In genomic region chr16:27549857-27550581, GRCh38 we compare ENCODE assay signal across 8 cellular contexts. TPM values are rescaled to one million over a fixed set of nuclear protein-coding genes. Genes with fewer than 3 reads are reported as not detected.
DNase-seq lines count a peak whose midpoint lies in the region; ATAC-seq and TF ChIP-seq lines count a peak whose summit lies in the region.

GTF3C1 (minus strand) TSS chr16:27549913; CDS start chr16:27549890, 23 bp downstream.
KATNIP (plus strand) TSS chr16:27550144; CDS start chr16:27550171, 27 bp downstream.

- peak within 1 kb of the TSS; percentile 100 for H3K27ac Mint-ChIP-seq in T-helper 17 cell

- H3K4me1 ChIP-seq in uterus: peaks cover 3 to 18% of the 10 kb centered on the region in 2 donors

- no peaks in the 10 kb centered on the region for H3K36me3 ChIP-seq in uterus

- no peaks in the 10 kb centered on the region for H3K9me3 ChIP-seq in T-helper 17 cell (ENCODE audit: control insufficient read depth, low read length, poor library complexity, severe bottlenecking)
- H3K9me3 ChIP-seq in uterus: no peaks in the 10 kb centered on the region

- peak in 1 of 4 experiments; percentile 6 for TF ChIP-seq CTCF in uterus (IDR thresholded peaks at IDR 0.05)

- no peaks in the 10 kb centered on the region for H3K27me3 Mint-ChIP-seq in T-helper 17 cell

- peak; percentile 84 for TF ChIP-seq POLR2A in GM15510 (IDR thresholded peaks at IDR 0.05; ENCODE audit: borderline replicate concordance, extremely low read depth, insufficient read length)
- peak; percentile 76 to 81 for TF ChIP-seq POLR2A in uterus (IDR thresholded peaks at IDR 0.05)

- peak within 1 kb of the TSS; percentile 76 to 83 for H3K27ac ChIP-seq in uterus

- H3K4me3 ChIP-seq in uterus: peak within 1 kb of the TSS; percentile 71 to 74

- ATAC-seq in HG02885 (IDR thresholded peaks at IDR 0.05; ENCODE audit: poor library complexity, unreplicated experiment): peak; percentile 96
- ATAC-seq in T-helper 17 cell: peak; percentile 99
- ATAC-seq in left ventricle myocardium superior: peak; percentile 99

- DNase-seq in NCI-H1694 treated with DMSO at 0.1 percent for 48 hours (lab: John Stamatoyannopoulos, UW): peak; percentile 90
- peak; percentile 100 for DNase-seq in T-helper 17 cell
- peak; percentile 94 to 100 (median 99) for DNase-seq in amygdala (lab: John Stamatoyannopoulos, UW)
- peak; percentile 100 for DNase-seq in left ventricle myocardium superior
- DNase-seq in pulmonary artery endothelial cell (ENCODE audit: low read depth, low spot score): peak; percentile 93
- DNase-seq in uterus: peak; percentile 100

- H3K4me1 Mint-ChIP-seq in T-helper 17 cell: peaks cover 35% of the 10 kb centered on the region

- intact Hi-C loops in left ventricle myocardium superior (cut with micrococcal nuclease): no loop called here
- intact Hi-C loops in uterus (cut with DNase I; ENCODE audit: low total_unique reads): no loop called here

- H3K4me3 Mint-ChIP-seq in T-helper 17 cell: peak within 1 kb of the TSS; percentile 99

- peaks cover 3% of the 10 kb centered on the region for H3K36me3 Mint-ChIP-seq in T-helper 17 cell (ENCODE audit: low read depth)

- no peaks in the 10 kb centered on the region for H3K27me3 ChIP-seq in uterus

RNA-seq across cellular contexts. Expression of gene GTF3C1, which starts in this region (rescaled TPM):
- 10 to 100 TPM; 55.3 to 55.6 TPM for total RNA-seq in T-helper 17 cell
- 56.4 TPM for total RNA-seq in left ventricle myocardium superior
- 73.2 and 95.3 TPM in 2 replicates for total RNA-seq in pulmonary artery endothelial cell
- total RNA-seq in uterus: 100 to 1,000 TPM in 1 of 4 donors, 10 to 100 TPM in 3; 73.2 to 247 (median 85.3) TPM

RNA-seq across cellular contexts. Expression of gene KATNIP, which starts in this region (rescaled TPM):
- 10 to 100 TPM; 28.6 to 29.7 TPM for total RNA-seq in T-helper 17 cell
- 12.7 TPM for total RNA-seq in left ventricle myocardium superior
- total RNA-seq in pulmonary artery endothelial cell: 17.3 and 25.3 TPM in 2 replicates
- 10 to 100 TPM; 12.1 to 42.6 (median 23.7) TPM for total RNA-seq in uterus

Comparison
In these comparisons a context has a peak if more than half of its experiments do, and no peak if none do; other contexts are left out.
1. Peak in every context shown above with its lines: DNase-seq, ATAC-seq, H3K4me3 ChIP-seq and H3K27ac ChIP-seq.